In genomic region chr10:2097937-2098336, GRCh38 we compare ENCODE assay signal across 36 cellular contexts.
"Had no signal": no experiment of that assay in that cellular context is flagged by ENCODE, and none has a peak within 500 bp of the region (broad histone marks: within the 10 kb centered on the region; RNA-seq: fewer than 3 reads in every experiment).

No MANE protein-coding gene starts in this region.

- H3K9me3 ChIP-seq: adrenal gland, body of pancreas, breast epithelium had no signal

- H3K27ac Mint-ChIP-seq: activated B cell treated with CpG ODN at 0.5 μM for 24 hours; activated CD4-positive, alpha-beta memory T cell treated with anti-CD3 and anti-CD28 coated beads for 36 hours; activated CD4-positive, alpha-beta T cell treated with anti-CD3 and anti-CD28 coated beads for 36 hours; activated CD8-positive, alpha-beta T cell treated with anti-CD3 and anti-CD28 coated beads for 36 hours; activated naive CD4-positive, alpha-beta T cell treated with anti-CD3 and anti-CD28 coated beads for 36 hours; activated naive CD4-positive, alpha-beta T cell treated with anti-CD3 and anti-CD28 coated beads, Interleukin-2, amount 50 U/mL, for 72 hours; activated naive CD8-positive, alpha-beta T cell treated with anti-CD3 and anti-CD28 coated beads for 36 hours; activated T-cell treated with anti-CD3 and anti-CD28 coated beads, Interleukin-2, amount 50 U/mL, for 72 hours; activated T-helper 1 cell treated with anti-CD3 and anti-CD28 coated beads, Interleukin-12 subunit alpha, Interleukin-12 subunit beta, Interleukin-2, Interleukin-4 antibody, amounts not matched to agents 30 ng/mL and 10 ng/mL and 1 ng/mL, durations not matched to agents 14 hours and 24 hours and 36 hours; activated T-helper 17 cell treated with anti-CD3 and anti-CD28 coated beads, Interleukin-2, amount 50 U/mL, for 72 hours; T-helper 1 cell treated with Interleukin-12 subunit alpha and Interleukin-12 subunit beta and Interleukin-4 antibody, amounts not matched to agents 30 μg/mL and 1 μg/mL, for 36 hours; T-helper 2 cell treated with Interferon-gamma antibody and Interleukin-4, amounts not matched to agents 5 μg/mL and 100 μg/mL, for 36 hours had no signal

- FAIRE-seq: astrocyte, TTC549 had no signal

- H3K4me1 Mint-ChIP-seq: activated B cell treated with CpG ODN at 0.5 μM for 24 hours; activated CD4-positive, alpha-beta T cell treated with anti-CD3 and anti-CD28 coated beads for 36 hours; activated naive CD8-positive, alpha-beta T cell treated with anti-CD3 and anti-CD28 coated beads for 36 hours; activated T-helper 17 cell treated with anti-CD3 and anti-CD28 coated beads, Interleukin-2, amount 50 U/mL, for 72 hours had no signal

- DNase-seq: activated B cell treated with CpG ODN at 0.5 μM for 24 hours; activated CD4-positive, alpha-beta memory T cell treated with anti-CD3 and anti-CD28 coated beads for 36 hours; activated CD4-positive, alpha-beta T cell treated with anti-CD3 and anti-CD28 coated beads for 36 hours; activated CD4-positive, alpha-beta T cell treated with anti-CD3 and anti-CD28 coated beads for 48 hours; activated CD4-positive, alpha-beta T cell treated with anti-CD3 and anti-CD28 coated beads, Interleukin-2, amount 50 U/mL, for 1 hour; activated CD4-positive, alpha-beta T cell treated with anti-CD3 and anti-CD28 coated beads, Interleukin-2, amount 50 U/mL, for 4 hours; activated CD4-positive, CD25-positive, alpha-beta regulatory T cell treated with anti-CD3 and anti-CD28 coated beads, Interleukin-2, amount 50 U/mL, for 72 hours; activated CD8-positive, alpha-beta memory T cell treated with anti-CD3 and anti-CD28 coated beads, Interleukin-2, amount 50 U/mL, for 4 hours; activated CD8-positive, alpha-beta T cell treated with anti-CD3 and anti-CD28 coated beads for 36 hours; activated effector memory CD4-positive, alpha-beta T cell treated with anti-CD3 and anti-CD28 coated beads, Interleukin-2, amount 50 U/mL, for 16 hours; activated gamma-delta T cell treated with Interleukin-2 at 50 U/mL for 16 hours; activated naive CD4-positive, alpha-beta T cell; activated naive CD4-positive, alpha-beta T cell treated with anti-CD3 and anti-CD28 coated beads for 36 hours; activated naive CD4-positive, alpha-beta T cell treated with anti-CD3 and anti-CD28 coated beads, Interleukin-2, amount 50 U/mL, for 16 hours; activated naive CD8-positive, alpha-beta T cell treated with anti-CD3 and anti-CD28 coated beads for 36 hours; activated T-cell treated with anti-CD3 and anti-CD28 coated beads for 4 hours; activated T-cell treated with anti-CD3 and anti-CD28 coated beads, Interleukin-2, amount 50 U/mL, for 1 hour; activated T-cell treated with anti-CD3 and anti-CD28 coated beads, Interleukin-2, amount 50 U/mL, for 4 hours; activated T-cell treated with anti-CD3 and anti-CD28 coated beads, Interleukin-2, amount 50 U/mL, for 72 hours; adrenal gland; amniotic stem cell; aorta; body of pancreas; brain microvascular endothelial cell; central memory CD4-positive, alpha-beta T cell; T-helper 2 cell; T-helper 9 cell had no signal

- H3K27me3 ChIP-seq: adrenal gland, body of pancreas, brain microvascular endothelial cell, breast epithelium had no signal

- H3K4me1 ChIP-seq: adrenal gland, body of pancreas, breast epithelium had no signal

- ATAC-seq: activated CD4-positive, alpha-beta T cell treated with anti-CD3 and anti-CD28 coated beads for 36 hours; activated CD8-positive, alpha-beta T cell treated with anti-CD3 and anti-CD28 coated beads for 36 hours; activated naive CD4-positive, alpha-beta T cell treated with anti-CD3 and anti-CD28 coated beads, Interleukin-2, amount 50 U/mL, for 72 hours; activated T-cell treated with anti-CD3 and anti-CD28 coated beads, Interleukin-2, amount 50 U/mL, for 4 hours; activated T-cell treated with anti-CD3 and anti-CD28 coated beads, Interleukin-2, amount 50 U/mL, for 72 hours; activated T-helper 17 cell treated with anti-CD3 and anti-CD28 coated beads, Interleukin-2, amount 50 U/mL, for 72 hours; body of pancreas had no signal

- H3K4me3 ChIP-seq: adrenal gland, body of pancreas, breast epithelium had no signal

- H3K27me3 Mint-ChIP-seq: activated CD4-positive, alpha-beta memory T cell treated with anti-CD3 and anti-CD28 coated beads for 36 hours; activated CD4-positive, alpha-beta T cell treated with anti-CD3 and anti-CD28 coated beads for 36 hours; activated CD8-positive, alpha-beta T cell treated with anti-CD3 and anti-CD28 coated beads for 36 hours; activated naive CD8-positive, alpha-beta T cell treated with anti-CD3 and anti-CD28 coated beads for 36 hours had no signal

- H3K36me3 Mint-ChIP-seq: activated CD4-positive, alpha-beta memory T cell treated with anti-CD3 and anti-CD28 coated beads for 36 hours; activated naive CD4-positive, alpha-beta T cell treated with anti-CD3 and anti-CD28 coated beads, Interleukin-2, amount 50 U/mL, for 72 hours; activated naive CD8-positive, alpha-beta T cell treated with anti-CD3 and anti-CD28 coated beads for 36 hours had no signal

- H3K36me3 ChIP-seq: adrenal gland, brain microvascular endothelial cell, breast epithelium had no signal

- H3K27ac ChIP-seq: adrenal gland, body of pancreas, brain microvascular endothelial cell, breast epithelium, VCaP had no signal

- H3K9me3 Mint-ChIP-seq: activated B cell treated with CpG ODN at 0.5 μM for 24 hours; activated CD4-positive, alpha-beta memory T cell treated with anti-CD3 and anti-CD28 coated beads for 36 hours; activated CD8-positive, alpha-beta T cell treated with anti-CD3 and anti-CD28 coated beads for 36 hours; activated naive CD4-positive, alpha-beta T cell treated with anti-CD3 and anti-CD28 coated beads for 36 hours; activated naive CD4-positive, alpha-beta T cell treated with anti-CD3 and anti-CD28 coated beads, Interleukin-2, amount 50 U/mL, for 72 hours; activated naive CD8-positive, alpha-beta T cell treated with anti-CD3 and anti-CD28 coated beads for 36 hours; activated T-cell treated with anti-CD3 and anti-CD28 coated beads, Interleukin-2, amount 50 U/mL, for 4 hours; activated T-cell treated with anti-CD3 and anti-CD28 coated beads, Interleukin-2, amount 50 U/mL, for 72 hours; activated T-helper 1 cell treated with anti-CD3 and anti-CD28 coated beads, Interleukin-12 subunit alpha, Interleukin-12 subunit beta, Interleukin-2, Interleukin-4 antibody, amounts not matched to agents 30 ng/mL and 10 ng/mL and 1 ng/mL, durations not matched to agents 14 hours and 24 hours and 36 hours; activated T-helper 17 cell treated with anti-CD3 and anti-CD28 coated beads, Interleukin-2, amount 50 U/mL, for 72 hours; T-helper 1 cell treated with Interleukin-12 subunit alpha and Interleukin-12 subunit beta and Interleukin-4 antibody, amounts not matched to agents 30 μg/mL and 1 μg/mL, for 36 hours; T-helper 2 cell treated with Interferon-gamma antibody and Interleukin-4, amounts not matched to agents 5 μg/mL and 100 μg/mL, for 36 hours had no signal

- H3K4me3 Mint-ChIP-seq: activated B cell treated with CpG ODN at 0.5 μM for 24 hours; activated CD4-positive, alpha-beta memory T cell treated with anti-CD3 and anti-CD28 coated beads for 36 hours; activated CD4-positive, alpha-beta T cell treated with anti-CD3 and anti-CD28 coated beads for 36 hours; activated CD8-positive, alpha-beta T cell treated with anti-CD3 and anti-CD28 coated beads for 36 hours; activated naive CD4-positive, alpha-beta T cell treated with anti-CD3 and anti-CD28 coated beads for 36 hours; activated naive CD8-positive, alpha-beta T cell treated with anti-CD3 and anti-CD28 coated beads for 36 hours; activated T-cell treated with anti-CD3 and anti-CD28 coated beads, Interleukin-2, amount 50 U/mL, for 4 hours; activated T-cell treated with anti-CD3 and anti-CD28 coated beads, Interleukin-2, amount 50 U/mL, for 72 hours; activated T-helper 1 cell treated with anti-CD3 and anti-CD28 coated beads, Interleukin-12 subunit alpha, Interleukin-12 subunit beta, Interleukin-2, Interleukin-4 antibody, amounts not matched to agents 30 ng/mL and 10 ng/mL and 1 ng/mL, durations not matched to agents 14 hours and 24 hours and 36 hours; activated T-helper 17 cell treated with anti-CD3 and anti-CD28 coated beads, Interleukin-2, amount 50 U/mL, for 72 hours; T-helper 1 cell treated with Interleukin-12 subunit alpha and Interleukin-12 subunit beta and Interleukin-4 antibody, amounts not matched to agents 30 μg/mL and 1 μg/mL, for 36 hours; T-helper 2 cell treated with Interferon-gamma antibody and Interleukin-4, amounts not matched to agents 5 μg/mL and 100 μg/mL, for 36 hours had no signal
